7 cellular contexts compared by ENCODE assay signal in genomic region chr15:99249270-99249817, GRCh38. TPM values are rescaled to one million over a fixed set of nuclear protein-coding genes. Genes with fewer than 3 reads are reported as not detected.
DNase-seq lines count a peak whose midpoint lies in the region; ATAC-seq and TF ChIP-seq lines count a peak whose summit lies in the region.

A gene with protein sequence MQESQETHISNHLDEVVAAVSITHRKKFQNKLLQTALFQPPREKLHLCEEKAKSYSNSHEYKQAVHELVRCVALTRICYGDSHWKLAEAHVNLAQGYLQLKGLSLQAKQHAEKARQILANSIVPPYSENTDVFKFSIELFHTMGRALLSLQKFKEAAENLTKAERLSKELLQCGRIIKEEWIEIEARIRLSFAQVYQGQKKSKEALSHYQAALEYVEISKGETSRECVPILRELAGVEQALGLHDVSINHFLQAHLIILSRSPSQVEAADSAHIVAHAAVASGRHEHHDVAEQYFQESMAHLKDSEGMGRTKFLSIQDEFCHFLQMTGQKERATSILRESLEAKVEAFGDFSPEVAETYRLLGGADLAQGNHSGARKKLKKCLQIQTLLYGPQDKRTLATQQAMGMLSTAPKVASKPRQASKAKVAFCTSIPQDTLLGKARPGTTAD (minus strand): TSS chr15:99249581. CDS start chr15:99228712, 20,869 bp downstream.

- POLR2A ChIA-PET in PC-9 (lab: Charles Lee; ENCODE audit: unreplicated experiment): interaction anchor here (0.7 kb wide), 2 partner anchors 86 to 484 kb away, joined by 3 to 4 read pairs; partner anchors contain the start of gene LYSMD4

- H2AFZ ChIP-seq in PC-9: peak within 1 kb of the TSS; percentile 91

- H3F3A ChIP-seq in PC-9 (ENCODE audit: insufficient read depth, low read depth): peaks cover 8% of the 10 kb centered on the region; the same call in 1 of the 2 replicates

- TSS peak; percentile 21 for BruUV-seq in PC-9 (replicated peaks; lab: Mats Ljungman, UMichigan)

- DNase-seq in PC-9: peak; percentile 41 to 81
- DNase-seq in effector memory CD8-positive, alpha-beta T cell: no peak
- peak; percentile 61 to 91 for DNase-seq in lung microvascular endothelial cell (ENCODE audit: low read depth in 2 of 2)
- no peak for DNase-seq in thoracic aorta (ENCODE audit: low spot score)
- no peak for DNase-seq in NCI-H748 treated with DMSO at 0.1 percent for 48 hours (lab: John Stamatoyannopoulos, UW)

- H3K4me3 Mint-ChIP-seq in effector memory CD8-positive, alpha-beta T cell: peak within 1 kb of the TSS; percentile 85 to 87

- intact Hi-C loops in PC-9 (cut with micrococcal nuclease; ENCODE audit: unreplicated experiment): no loop called here

- H3K4me2 ChIP-seq in PC-9: peak within 1 kb of the TSS; percentile 90

- H3K9me3 Mint-ChIP-seq in effector memory CD8-positive, alpha-beta T cell: no peaks in the 10 kb centered on the region

- peaks cover 27% of the 10 kb centered on the region for H3K79me2 ChIP-seq in PC-9 (ENCODE audit: low read depth)

- ATAC-seq in effector memory CD8-positive, alpha-beta T cell (replicated peaks): no peak
- peak; percentile 34 for ATAC-seq in thoracic aorta (ENCODE audit: insufficient number of reproducible peaks, low FRiP score, low read depth)
- no peak for ATAC-seq in GM21447 (IDR thresholded peaks at IDR 0.05; ENCODE audit: unreplicated experiment)

- H4K20me1 ChIP-seq in PC-9 (ENCODE audit: insufficient read depth): no peaks in the 10 kb centered on the region

- TF ChIP-seq CTCF in GM12875 (IDR thresholded peaks at IDR 0.05; ENCODE audit: borderline replicate concordance, insufficient read depth, low read depth, low read length): no peak
- TF ChIP-seq CTCF in PC-9 (conservative IDR thresholded peaks at IDR 0.05): no peak
- no peak for TF ChIP-seq CTCF in thoracic aorta (IDR thresholded peaks at IDR 0.05)

- H3K4me1 ChIP-seq in PC-9 (replicated peaks; ENCODE audit: insufficient read depth) (peaks cover 20% of the 10 kb centered on the region), thoracic aorta (ENCODE audit: control insufficient read depth in 1 of 2, low read depth in 2 of 2) (peaks cover 18 to 41% of the 10 kb centered on the region in 2 donors)

- no peaks in the 10 kb centered on the region for H3K9me2 ChIP-seq in PC-9 (ENCODE audit: insufficient read depth)

- peaks cover 22 to 23% of the 10 kb centered on the region in 2 donors for H3K4me1 Mint-ChIP-seq in effector memory CD8-positive, alpha-beta T cell (ENCODE audit: low read depth in 2 of 2)

- no peaks in the 10 kb centered on the region for H3K27me3 ChIP-seq in PC-9 (ENCODE audit: insufficient read depth, low read depth)
- no peaks in the 10 kb centered on the region for H3K27me3 ChIP-seq in thoracic aorta (replicated peaks; ENCODE audit: insufficient read depth)

- peak within 1 kb of the TSS; percentile 84 to 91 for H3K27ac Mint-ChIP-seq in effector memory CD8-positive, alpha-beta T cell

- H3K4me3 ChIP-seq in GM12875 (ENCODE audit: low read depth, low read length) (peak within 1 kb of the TSS; percentile 3), PC-9 (peak within 1 kb of the TSS; percentile 98), thoracic aorta (peak within 1 kb of the TSS; percentile 75)

- H3K27ac ChIP-seq in PC-9 (peak within 1 kb of the TSS; percentile 74), thoracic aorta (peak within 1 kb of the TSS; percentile 89 to 98)

- H3K27me3 Mint-ChIP-seq in effector memory CD8-positive, alpha-beta T cell: no peaks in the 10 kb centered on the region

- no peaks in the 10 kb centered on the region for H3K36me3 ChIP-seq in PC-9 (ENCODE audit: low read depth)
- H3K36me3 ChIP-seq in thoracic aorta: no peaks in the 10 kb centered on the region

- no peaks in the 10 kb centered on the region for H3K9me3 ChIP-seq in PC-9 (ENCODE audit: insufficient read depth, low read depth)
- no peaks in the 10 kb centered on the region for H3K9me3 ChIP-seq in thoracic aorta

- H3K36me3 Mint-ChIP-seq in effector memory CD8-positive, alpha-beta T cell (ENCODE audit: insufficient read depth): peaks cover 5% of the 10 kb centered on the region

- CTCF ChIA-PET in PC-9 (lab: Charles Lee): interaction anchor here (0.6 kb wide), 1 partner anchor 484 kb away, joined by 3 read pairs; the partner anchor contains the start of gene LYSMD4

RNA-seq across cellular contexts. Expression of the gene that starts here (rescaled TPM):
- total RNA-seq in PC-9 (2021): 18.4 and 21.6 TPM in 2 replicates
- 15.3 and 17.1 TPM in 2 replicates for total RNA-seq in lung microvascular endothelial cell
- total RNA-seq in thoracic aorta: 10 to 100 TPM; 14.2 to 32.8 TPM

Comparison
In these comparisons a context has a peak if more than half of its experiments do, and no peak if none do; other contexts are left out.
1. H3K4me3 ChIP-seq: peak in every context shown above with its lines; median percentile 98 in PC-9; 75 in thoracic aorta; 3 in GM12875.
2. DNase-seq: peak in PC-9 (2 of 2) and lung microvascular endothelial cell (2 of 2); none in effector memory CD8-positive, alpha-beta T cell (0 of 3), thoracic aorta (single experiment) and NCI-H748 treated with DMSO at 0.1 percent for 48 hours (single experiment).